13 cellular contexts compared by ENCODE assay signal in genomic region chr14:90508073-90508472, GRCh38.
"Had no signal": no experiment of that assay in that cellular context is flagged by ENCODE, and none has a peak within 500 bp of the region (broad histone marks: within the 10 kb centered on the region; RNA-seq: fewer than 3 reads in every experiment).

No MANE protein-coding gene starts in this region.

- H3K27me3 ChIP-seq: colonic mucosa, tibial artery had no signal

- H3K9me3 Mint-ChIP-seq: endodermal cell; nephron; stimulated activated naive CD8-positive, alpha-beta T cell treated with anti-CD3 and anti-CD28 coated beads, Interleukin-15, Interleukin-2, amounts not matched to agents 100 ng/mL and 50 ng/mL, for 24 hours had no signal

- H3K4me1 ChIP-seq: foreskin keratinocyte had no signal

- H3K36me3 ChIP-seq: colonic mucosa, tibial artery had no signal

- DNase-seq: effector CD4-positive, alpha-beta T cell; endodermal cell; erythroblast; mesendoderm; naive B cell; stimulated activated CD4-positive, alpha-beta T cell treated with anti-CD3 and anti-CD28 coated beads, Interleukin-2, amount 100 ng/mL, for 48 hours; tibial artery had no signal

- H3K4me3 Mint-ChIP-seq: endodermal cell; nephron; stimulated activated naive CD8-positive, alpha-beta T cell treated with anti-CD3 and anti-CD28 coated beads, Interleukin-15, Interleukin-2, amounts not matched to agents 100 ng/mL and 50 ng/mL, for 24 hours had no signal

- H3K4me2 ChIP-seq: smooth muscle cell had no signal

- H3K9me3 ChIP-seq: colonic mucosa, tibial artery had no signal

- H3K4me3 ChIP-seq: colonic mucosa, smooth muscle cell, tibial artery had no signal

- H3K27ac Mint-ChIP-seq: endodermal cell; stimulated activated naive CD8-positive, alpha-beta T cell treated with anti-CD3 and anti-CD28 coated beads, Interleukin-15, Interleukin-2, amounts not matched to agents 100 ng/mL and 50 ng/mL, for 24 hours had no signal

- ATAC-seq: right cardiac atrium had no signal

- H3K36me3 Mint-ChIP-seq: naive B cell had no signal

- H3K27ac ChIP-seq: colonic mucosa, foreskin keratinocyte, tibial artery had no signal
